Comparison of ENCODE assay signal across 1 cellular context in the genomic region with DNA sequence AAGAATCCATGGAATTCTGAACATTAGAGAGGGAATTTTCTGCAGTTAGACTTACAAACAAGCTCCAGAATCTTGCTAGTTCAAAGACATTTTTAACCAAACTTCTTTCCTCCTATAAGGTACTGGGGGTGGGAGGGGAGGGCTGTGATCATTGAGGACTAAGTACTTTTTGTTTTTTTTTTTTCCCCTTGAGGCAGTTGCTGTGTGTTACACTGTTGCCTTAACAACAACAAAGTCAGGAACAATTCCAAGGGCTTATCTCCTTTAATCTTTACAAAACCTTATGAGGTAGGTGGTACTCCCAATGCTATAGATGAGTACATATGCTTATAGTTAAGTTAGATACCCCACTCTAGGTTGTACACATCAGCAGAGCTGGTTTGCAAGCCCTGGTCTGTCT.
TF ChIP-seq lines count a peak whose summit lies in the region.

No MANE protein-coding gene starts in this region.

TF ChIP-seq in GM23338, 12 proteins besides CTCF, POLR2A, EP300 and RAD21 (continued from another document):
- TF ChIP-seq, protein P1, sequence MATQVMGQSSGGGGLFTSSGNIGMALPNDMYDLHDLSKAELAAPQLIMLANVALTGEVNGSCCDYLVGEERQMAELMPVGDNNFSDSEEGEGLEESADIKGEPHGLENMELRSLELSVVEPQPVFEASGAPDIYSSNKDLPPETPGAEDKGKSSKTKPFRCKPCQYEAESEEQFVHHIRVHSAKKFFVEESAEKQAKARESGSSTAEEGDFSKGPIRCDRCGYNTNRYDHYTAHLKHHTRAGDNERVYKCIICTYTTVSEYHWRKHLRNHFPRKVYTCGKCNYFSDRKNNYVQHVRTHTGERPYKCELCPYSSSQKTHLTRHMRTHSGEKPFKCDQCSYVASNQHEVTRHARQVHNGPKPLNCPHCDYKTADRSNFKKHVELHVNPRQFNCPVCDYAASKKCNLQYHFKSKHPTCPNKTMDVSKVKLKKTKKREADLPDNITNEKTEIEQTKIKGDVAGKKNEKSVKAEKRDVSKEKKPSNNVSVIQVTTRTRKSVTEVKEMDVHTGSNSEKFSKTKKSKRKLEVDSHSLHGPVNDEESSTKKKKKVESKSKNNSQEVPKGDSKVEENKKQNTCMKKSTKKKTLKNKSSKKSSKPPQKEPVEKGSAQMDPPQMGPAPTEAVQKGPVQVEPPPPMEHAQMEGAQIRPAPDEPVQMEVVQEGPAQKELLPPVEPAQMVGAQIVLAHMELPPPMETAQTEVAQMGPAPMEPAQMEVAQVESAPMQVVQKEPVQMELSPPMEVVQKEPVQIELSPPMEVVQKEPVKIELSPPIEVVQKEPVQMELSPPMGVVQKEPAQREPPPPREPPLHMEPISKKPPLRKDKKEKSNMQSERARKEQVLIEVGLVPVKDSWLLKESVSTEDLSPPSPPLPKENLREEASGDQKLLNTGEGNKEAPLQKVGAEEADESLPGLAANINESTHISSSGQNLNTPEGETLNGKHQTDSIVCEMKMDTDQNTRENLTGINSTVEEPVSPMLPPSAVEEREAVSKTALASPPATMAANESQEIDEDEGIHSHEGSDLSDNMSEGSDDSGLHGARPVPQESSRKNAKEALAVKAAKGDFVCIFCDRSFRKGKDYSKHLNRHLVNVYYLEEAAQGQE (IDR thresholded peaks at IDR 0.05; ENCODE audit: unreplicated experiment) = no peak
- TF ChIP-seq JUNB (IDR thresholded peaks at IDR 0.05; ENCODE audit: unreplicated experiment) (no peak), POLR2AphosphoS5 (IDR thresholded peaks at IDR 0.05; ENCODE audit: low read depth) (no peak), CREB1 (CRISPR knock-in tag; IDR thresholded peaks at IDR 0.05; ENCODE audit: low read depth) (no peak), ZNF331 (CRISPR knock-in tag; IDR thresholded peaks at IDR 0.05; ENCODE audit: low read depth) (no peak), STAT1 (IDR thresholded peaks at IDR 0.05; ENCODE audit: unreplicated experiment) (no peak)
